Comparison of ENCODE assay signal across 16 cellular contexts in the genomic region with DNA sequence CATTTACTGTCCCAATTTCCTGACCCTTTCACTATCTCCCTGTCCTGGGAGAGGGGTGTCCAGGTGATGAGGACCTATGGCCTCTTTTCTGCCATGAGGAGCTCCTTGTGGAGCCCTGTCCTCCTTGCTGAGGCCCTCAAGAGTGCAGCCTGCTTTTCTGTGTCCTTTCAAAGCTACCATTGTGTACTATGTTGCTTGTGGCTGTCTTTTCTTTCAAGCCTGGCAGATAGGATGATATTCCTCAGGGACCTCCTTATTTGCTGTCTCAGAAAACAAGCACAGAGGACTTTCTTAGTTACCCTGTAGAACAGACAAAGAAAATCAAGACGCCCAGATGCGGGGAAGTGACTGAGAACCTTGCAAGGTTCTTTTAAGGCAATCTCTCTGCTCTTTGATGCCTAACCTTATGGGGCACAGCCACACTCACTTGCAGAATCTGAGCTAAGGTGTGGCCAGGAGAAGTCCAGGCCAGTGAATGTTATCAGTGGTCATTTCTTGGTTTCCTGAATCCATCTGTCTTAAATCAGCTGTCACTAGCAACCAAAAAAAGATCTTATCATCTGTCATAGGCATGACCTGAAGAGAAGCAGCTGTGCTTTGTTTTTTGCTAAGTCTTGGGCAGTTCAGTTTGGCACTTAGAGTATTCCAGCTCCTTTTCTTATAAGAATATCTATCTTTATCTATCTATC. TPM values are rescaled to one million over a fixed set of nuclear protein-coding genes. Genes with fewer than 3 reads are reported as not detected.
DNase-seq lines count a peak whose midpoint lies in the region; ATAC-seq and TF ChIP-seq lines count a peak whose summit lies in the region.
"Had no signal": no experiment of that assay in that cellular context is flagged by ENCODE, and none has a peak within 500 bp of the region (broad histone marks: within the 10 kb centered on the region; RNA-seq: fewer than 3 reads in every experiment).

No MANE protein-coding gene starts in this region.

- H3K9me3 Mint-ChIP-seq in activated naive CD8-positive, alpha-beta T cell (ENCODE audit: low read depth) = no peaks in the 10 kb centered on the region
- no peaks in the 10 kb centered on the region for H3K9me3 Mint-ChIP-seq in activated naive CD8-positive, alpha-beta T cell treated with anti-CD3 and anti-CD28 coated beads, Interleukin-2, amount 50 U/mL, for 24 hours
- H3K9me3 Mint-ChIP-seq: stimulated activated effector memory CD8-positive, alpha-beta T cell treated with anti-CD3 and anti-CD28 coated beads, Interleukin-12 subunit alpha, Interleukin-12 subunit beta, amount 100 ng/mL, for 72 hours had no signal

- no peak for TF ChIP-seq POLR2A in prostate gland (IDR thresholded peaks at IDR 0.05)
- TF ChIP-seq POLR2A in vagina (IDR thresholded peaks at IDR 0.05) = no peak

- WGBS in heart right ventricle, 2 donors = 54 to 58% methylated on average over 2 of the region's 2 CpGs
- 83% methylated on average over 2 of the region's 2 CpGs for WGBS in prostate gland

- H3K4me1 ChIP-seq in heart right ventricle (peaks cover 4 to 36% (median 24%) of the 10 kb centered on the region in 9 donors), prostate gland (replicated peaks) (no peaks in the 10 kb centered on the region), vagina (peaks cover 21% of the 10 kb centered on the region), colonic mucosa (no peaks in the 10 kb centered on the region)
- H3K4me1 ChIP-seq: right lobe of liver had no signal

- no peak overlapping the region for H3K9ac ChIP-seq in colonic mucosa (ENCODE audit: low read depth in 2 of 2, low read length in 2 of 2)

- no peak overlapping the region for H3K4me3 ChIP-seq in heart right ventricle
- no peak overlapping the region for H3K4me3 ChIP-seq in prostate gland
- no peak overlapping the region for H3K4me3 ChIP-seq in vagina
- no peak overlapping the region for H3K4me3 ChIP-seq in colonic mucosa
- H3K4me3 ChIP-seq: right lobe of liver had no signal

- H3K27me3 Mint-ChIP-seq in activated naive CD8-positive, alpha-beta T cell = no peaks in the 10 kb centered on the region
- H3K27me3 Mint-ChIP-seq in activated naive CD8-positive, alpha-beta T cell treated with anti-CD3 and anti-CD28 coated beads, Interleukin-2, amount 50 U/mL, for 24 hours = no peaks in the 10 kb centered on the region

- no peaks in the 10 kb centered on the region for H3K27me3 ChIP-seq in heart right ventricle
- no peaks in the 10 kb centered on the region for H3K27me3 ChIP-seq in prostate gland (replicated peaks; ENCODE audit: insufficient read depth)
- no peaks in the 10 kb centered on the region for H3K27me3 ChIP-seq in vagina
- H3K27me3 ChIP-seq in colonic mucosa = no peaks in the 10 kb centered on the region
- H3K27me3 ChIP-seq: right lobe of liver had no signal

- H3K36me3 Mint-ChIP-seq in activated naive CD8-positive, alpha-beta T cell = peaks cover 3% of the 10 kb centered on the region
- no peaks in the 10 kb centered on the region for H3K36me3 Mint-ChIP-seq in activated naive CD8-positive, alpha-beta T cell treated with anti-CD3 and anti-CD28 coated beads, Interleukin-2, amount 50 U/mL, for 24 hours (ENCODE audit: low read depth)
- H3K36me3 Mint-ChIP-seq: stimulated activated effector memory CD8-positive, alpha-beta T cell treated with anti-CD3 and anti-CD28 coated beads, Interleukin-12 subunit alpha, Interleukin-12 subunit beta, amount 100 ng/mL, for 72 hours had no signal

- H3K27ac ChIP-seq in heart right ventricle = peak overlapping the region in 9 of 10 donors; percentile 34 to 73 (median 51)
- peak overlapping the region; percentile 13 to 33 for H3K27ac ChIP-seq in prostate gland
- peak overlapping the region; percentile 61 for H3K27ac ChIP-seq in vagina
- no peak overlapping the region for H3K27ac ChIP-seq in colonic mucosa
- H3K27ac ChIP-seq: right lobe of liver had no signal

- TF ChIP-seq CTCF in heart right ventricle (IDR thresholded peaks at IDR 0.05) (no peak), prostate gland (IDR thresholded peaks at IDR 0.05) (no peak), vagina (IDR thresholded peaks at IDR 0.05) (no peak), colonic mucosa (IDR thresholded peaks at IDR 0.05) (no peak)

- no peaks in the 10 kb centered on the region for H3K9me3 ChIP-seq in heart right ventricle
- no peaks in the 10 kb centered on the region for H3K9me3 ChIP-seq in prostate gland
- H3K9me3 ChIP-seq in vagina = no peaks in the 10 kb centered on the region
- no peaks in the 10 kb centered on the region for H3K9me3 ChIP-seq in colonic mucosa
- H3K9me3 ChIP-seq: right lobe of liver had no signal

- DNase-seq in activated naive CD8-positive, alpha-beta T cell treated with anti-CD3 and anti-CD28 coated beads, Interleukin-2, amount 50 U/mL, for 24 hours = no peak
- no peak for DNase-seq in heart right ventricle
- no peak for DNase-seq in prostate gland (ENCODE audit: low spot score)
- no peak for DNase-seq in vagina (ENCODE audit: extremely low spot score in 2 of 2)
- no peak for DNase-seq in colonic mucosa
- DNase-seq in GM19240 (ENCODE audit: insufficient read length, low spot score) = no peak
- no peak for DNase-seq in glomerular visceral epithelial cell (ENCODE audit: extremely low spot score)
- DNase-seq: activated CD4-positive, alpha-beta T cell treated with anti-CD3 and anti-CD28 coated beads, Interleukin-2, amount 50 U/mL, for 4 hours; activated T-cell treated with anti-CD3 and anti-CD28 coated beads, Interleukin-2, amount 50 U/mL, for 72 hours; DND-41; erythroblast; right lobe of liver; SIG-M5 had no signal

- H3K27ac Mint-ChIP-seq in activated naive CD8-positive, alpha-beta T cell = peak overlapping the region; percentile 51
- H3K27ac Mint-ChIP-seq in activated naive CD8-positive, alpha-beta T cell treated with anti-CD3 and anti-CD28 coated beads, Interleukin-2, amount 50 U/mL, for 24 hours = no peak overlapping the region
- H3K27ac Mint-ChIP-seq: activated T-cell treated with anti-CD3 and anti-CD28 coated beads, Interleukin-2, amount 50 U/mL, for 72 hours; stimulated activated effector memory CD8-positive, alpha-beta T cell treated with anti-CD3 and anti-CD28 coated beads, Interleukin-12 subunit alpha, Interleukin-12 subunit beta, amount 100 ng/mL, for 72 hours had no signal

- ATAC-seq in activated naive CD8-positive, alpha-beta T cell treated with anti-CD3 and anti-CD28 coated beads, Interleukin-2, amount 50 U/mL, for 24 hours = no peak
- peak in 6 of 8 donors; percentile 11 to 43 (median 22) for ATAC-seq in heart right ventricle
- ATAC-seq: activated T-cell treated with anti-CD3 and anti-CD28 coated beads, Interleukin-2, amount 50 U/mL, for 72 hours; HepG2; right lobe of liver; stimulated activated effector memory CD8-positive, alpha-beta T cell treated with anti-CD3 and anti-CD28 coated beads, Interleukin-12 subunit alpha, Interleukin-12 subunit beta, amount 100 ng/mL, for 72 hours had no signal

- no peak overlapping the region for H3K4me3 Mint-ChIP-seq in activated naive CD8-positive, alpha-beta T cell
- H3K4me3 Mint-ChIP-seq in activated naive CD8-positive, alpha-beta T cell treated with anti-CD3 and anti-CD28 coated beads, Interleukin-2, amount 50 U/mL, for 24 hours = no peak overlapping the region
- H3K4me3 Mint-ChIP-seq: activated T-cell treated with anti-CD3 and anti-CD28 coated beads, Interleukin-2, amount 50 U/mL, for 72 hours; stimulated activated effector memory CD8-positive, alpha-beta T cell treated with anti-CD3 and anti-CD28 coated beads, Interleukin-12 subunit alpha, Interleukin-12 subunit beta, amount 100 ng/mL, for 72 hours had no signal

- H3K4me1 Mint-ChIP-seq in activated naive CD8-positive, alpha-beta T cell (ENCODE audit: low read depth) = peaks cover 38% of the 10 kb centered on the region
- H3K4me1 Mint-ChIP-seq in activated naive CD8-positive, alpha-beta T cell treated with anti-CD3 and anti-CD28 coated beads, Interleukin-2, amount 50 U/mL, for 24 hours = peaks cover 20% of the 10 kb centered on the region
- H3K4me1 Mint-ChIP-seq: stimulated activated effector memory CD8-positive, alpha-beta T cell treated with anti-CD3 and anti-CD28 coated beads, Interleukin-12 subunit alpha, Interleukin-12 subunit beta, amount 100 ng/mL, for 72 hours had no signal

- H3K36me3 ChIP-seq in heart right ventricle = no peaks in the 10 kb centered on the region
- no peaks in the 10 kb centered on the region for H3K36me3 ChIP-seq in prostate gland
- no peaks in the 10 kb centered on the region for H3K36me3 ChIP-seq in vagina
- no peaks in the 10 kb centered on the region for H3K36me3 ChIP-seq in colonic mucosa
- H3K36me3 ChIP-seq: right lobe of liver had no signal

- intact Hi-C loops in heart right ventricle (cut with DNase I) (no loop called here), prostate gland (cut with DNase I) (no loop called here), vagina (cut with DNase I) (no loop called here), colonic mucosa (cut with DNase I) (no loop called here)

RNA-seq across cellular contexts. Expression of gene CARMIL1, which starts 17.2 kb away (rescaled TPM):
- total RNA-seq in heart right ventricle (10 to 100 TPM in 1 of 10 donors, 1 to 10 TPM in 9; 1.2 to 10.3 (median 4.1) TPM), prostate gland (10 to 100 TPM; 12.9 to 71.7 TPM), vagina (19.6 TPM), colonic mucosa (10 to 100 TPM; 38.6 to 50.2 TPM)
- 1 to 10 TPM; 3.1 to 8.2 TPM for polyA plus RNA-seq in heart right ventricle
